Comparison of ENCODE assay signal across 16 cellular contexts in the genomic region with DNA sequence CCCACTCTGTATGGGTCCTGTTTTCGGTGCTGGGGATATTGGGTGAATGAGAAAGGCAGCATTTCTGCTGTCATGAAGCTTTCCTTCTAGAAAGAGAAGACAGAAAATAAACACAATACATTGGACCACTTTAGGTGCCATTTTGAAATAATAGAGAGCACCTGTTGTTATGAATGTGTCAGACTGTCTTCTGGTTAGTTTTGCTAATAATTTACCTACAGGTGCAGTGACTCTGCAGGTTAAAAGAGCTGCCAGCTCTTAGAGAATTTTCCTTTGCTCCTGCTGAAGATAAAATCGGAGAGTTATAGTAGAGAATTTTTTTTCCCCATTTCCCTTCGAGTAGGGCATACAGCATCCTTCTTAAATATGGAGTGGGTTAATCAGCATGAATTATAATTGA. TPM values are rescaled to one million over a fixed set of nuclear protein-coding genes. Genes with fewer than 3 reads are reported as not detected.
DNase-seq lines count a peak whose midpoint lies in the region; ATAC-seq, FAIRE-seq and TF ChIP-seq lines count a peak whose summit lies in the region.
"Had no signal": no experiment of that assay in that cellular context is flagged by ENCODE, and none has a peak within 500 bp of the region (broad histone marks: within the 10 kb centered on the region; RNA-seq: fewer than 3 reads in every experiment).

No MANE protein-coding gene starts in this region.

- H3K9ac ChIP-seq in HepG2 (ENCODE audit: insufficient read depth, low read depth, low read length): no peak overlapping the region

- ATAC-seq in right lobe of liver (peak in 3 of 4 donors; percentile 19 to 50 (median 34)), HepG2 (no peak), foreskin keratinocyte (no peak)
- ATAC-seq: A549 had no signal

- H3K27me3 ChIP-seq in right lobe of liver (no peaks in the 10 kb centered on the region), HepG2 (ENCODE audit: control insufficient read depth in 1 of 2, insufficient read depth in 2 of 2, low read length in 2 of 2) (no peaks in the 10 kb centered on the region), foreskin keratinocyte (no peaks in the 10 kb centered on the region)
- H3K27me3 ChIP-seq: SJCRH30 had no signal

- H3K9me3 ChIP-seq in right lobe of liver (no peaks in the 10 kb centered on the region), HepG2 (ENCODE audit: low read length) (peaks cover 3% of the 10 kb centered on the region; the same call in 1 of the 2 replicates)
- H3K9me3 ChIP-seq: A549, SJCRH30 had no signal

- TF ChIP-seq CTCF in right lobe of liver (IDR thresholded peaks at IDR 0.05): no peak
- TF ChIP-seq CTCF in HepG2 (CRISPR knock-in tag; IDR thresholded peaks at IDR 0.05): no peak
- no peak for TF ChIP-seq CTCF in foreskin keratinocyte (conservative IDR thresholded peaks at IDR 0.05)

- H3K27ac ChIP-seq in right lobe of liver (peak overlapping the region in 1 of 3 donors; percentile 21), HepG2 (ENCODE audit: extremely low read length, insufficient read depth, low read length) (no peak overlapping the region), foreskin keratinocyte (peak overlapping the region; percentile 74)
- H3K27ac ChIP-seq: A549, HL-60, RWPE1, SJCRH30 had no signal

- in situ Hi-C loops in HepG2 (cut with HindIII; ENCODE audit: extremely low pct_ligation_motif_present, low pct_unique_long_range_greater_than_20kb): no loop called here

- no peaks in the 10 kb centered on the region for H4K20me1 ChIP-seq in HepG2 (ENCODE audit: insufficient read depth, low read length)

- H3K4me1 ChIP-seq in right lobe of liver: peaks cover 0 to 24% (median 0%) of the 10 kb centered on the region in 4 donors
- H3K4me1 ChIP-seq in HepG2 (ENCODE audit: insufficient read depth, low read length): peaks cover 22% of the 10 kb centered on the region
- H3K4me1 ChIP-seq in foreskin keratinocyte: peaks cover 22% of the 10 kb centered on the region
- H3K4me1 ChIP-seq: A549, SJCRH30 had no signal

- H2AFZ ChIP-seq in HepG2 (ENCODE audit: low read length): no peak overlapping the region

- intact Hi-C loops in right lobe of liver (cut with DNase I): no loop called here
- intact Hi-C loops in HepG2 (cut with micrococcal nuclease; ENCODE audit: unreplicated experiment): no loop called here

- H3K36me3 ChIP-seq in right lobe of liver (peaks cover 0 to 3% (median 0%) of the 10 kb centered on the region in 4 donors), HepG2 (replicated peaks in 1 of 2; ENCODE audit: control insufficient read depth in 1 of 2, insufficient read depth in 2 of 2, low read length in 2 of 2) (no peaks in the 10 kb centered on the region)
- H3K36me3 ChIP-seq: SJCRH30 had no signal

- POLR2A ChIA-PET in HepG2 (lab: Yijun Ruan, JAX): no interaction called here

- no peak overlapping the region for H3K4me2 ChIP-seq in HepG2 (ENCODE audit: low read depth, low read length)
- H3K4me2 ChIP-seq: A549 had no signal

- no peaks in the 10 kb centered on the region for H3K79me2 ChIP-seq in HepG2 (ENCODE audit: insufficient read depth, low read length)

- no peak for TF ChIP-seq RAD21 in HepG2 (CRISPR knock-in tag; IDR thresholded peaks at IDR 0.05)

- BruUV-seq in HepG2 (replicated peaks; lab: Mats Ljungman, UMichigan): no TSS peak

- no peak for TF ChIP-seq POLR2A in right lobe of liver (IDR thresholded peaks at IDR 0.05)
- no peak for TF ChIP-seq POLR2A in HepG2 (IDR thresholded peaks at IDR 0.05; ENCODE audit: insufficient read depth in 1 of 2, low read depth in 2 of 2, low read length in 2 of 2)
- no peak for TF ChIP-seq POLR2A in GM12891 (IDR thresholded peaks at IDR 0.05; ENCODE audit: low read depth, low read length)

- no peak for TF ChIP-seq EP300 in HepG2 (IDR thresholded peaks at IDR 0.05; ENCODE audit: low read depth in 2 of 2, low read length in 2 of 2)
- no peak for TF ChIP-seq EP300 in HepG2 (CRISPR knock-in tag; IDR thresholded peaks at IDR 0.05; ENCODE audit: borderline replicate concordance)

- CTCF ChIA-PET in HepG2 (lab: Yijun Ruan, JAX; ENCODE audit: low intra/inter-chr PET ratio, low total read pairs): no interaction called here

- DNase-seq in right lobe of liver (no peak), HepG2 (ENCODE audit: low spot score) (no peak), NCI-H526 treated with DMSO at 0.1 percent for 48 hours (lab: John Stamatoyannopoulos, UW) (peak; percentile 75), foreskin keratinocyte (no peak), DMS79 treated with DMSO at 0.1 percent for 48 hours (lab: John Stamatoyannopoulos, UW) (no peak), GM12891 (ENCODE audit: insufficient read length, low spot score) (no peak), activated gamma-delta T cell treated with Interleukin-2 at 50 U/mL for 16 hours (no peak)
- DNase-seq: Calu3, KBM-7, NCI-H1048, NCI-H2081 treated with DMSO at 0.1 percent for 48 hours, OCI-M1, SJCRH30 had no signal

- 58% methylated on average over 3 of the region's 3 CpGs for WGBS in right lobe of liver (ENCODE audit: insufficient coverage, low coverage, low lambda C conversion rate, missing lambda C conversion rate)
- WGBS in HepG2 (ENCODE audit: low lambda C conversion rate): 51% methylated on average over 3 of the region's 3 CpGs

- H3K4me3 ChIP-seq in right lobe of liver: no peak overlapping the region
- H3K4me3 ChIP-seq in HepG2 (replicated peaks in 1 of 3; ENCODE audit: insufficient read depth in 1 of 3, low read depth in 2 of 3, low read length in 3 of 3): no peak overlapping the region
- H3K4me3 ChIP-seq: A549, SJCRH30 had no signal

- FAIRE-seq in HepG2 (lab: Jason Lieb, UNC): no peak
- no peak for FAIRE-seq in GM12891 (lab: Jason Lieb, UNC)
- FAIRE-seq: A549 had no signal

TF ChIP-seq in HepG2, 621 proteins besides CTCF, POLR2A, EP300 and RAD21 (continues in another document):
- no peak for TF ChIP-seq ZNF232 (CRISPR knock-in tag; IDR thresholded peaks at IDR 0.05; ENCODE audit: borderline replicate concordance)
- TF ChIP-seq ETV5 (CRISPR knock-in tag; IDR thresholded peaks at IDR 0.05; ENCODE audit: borderline replicate concordance): no peak
- no peak for TF ChIP-seq RARA (CRISPR knock-in tag; IDR thresholded peaks at IDR 0.05)
- no peak for TF ChIP-seq ZNF776 (CRISPR knock-in tag; IDR thresholded peaks at IDR 0.05)
- TF ChIP-seq, protein P1, sequence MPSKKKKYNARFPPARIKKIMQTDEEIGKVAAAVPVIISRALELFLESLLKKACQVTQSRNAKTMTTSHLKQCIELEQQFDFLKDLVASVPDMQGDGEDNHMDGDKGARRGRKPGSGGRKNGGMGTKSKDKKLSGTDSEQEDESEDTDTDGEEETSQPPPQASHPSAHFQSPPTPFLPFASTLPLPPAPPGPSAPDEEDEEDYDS (CRISPR knock-in tag; IDR thresholded peaks at IDR 0.05): no peak
- TF ChIP-seq SNRNP70 (IDR thresholded peaks at IDR 0.05; ENCODE audit: low read depth, low read length): no peak
- no peak for TF ChIP-seq RARG (CRISPR knock-in tag; IDR thresholded peaks at IDR 0.05; ENCODE audit: low read depth)
- no peak for TF ChIP-seq RORA (CRISPR knock-in tag; IDR thresholded peaks at IDR 0.05)
- TF ChIP-seq TBX2 (CRISPR knock-in tag; IDR thresholded peaks at IDR 0.05; ENCODE audit: borderline replicate concordance): no peak

TF ChIP-seq in GM12891, 5 proteins besides CTCF, POLR2A, EP300 and RAD21:
- TF ChIP-seq SPI1 (IDR thresholded peaks at IDR 0.05; ENCODE audit: low read depth, low read length) (no peak), TAF1 (IDR thresholded peaks at IDR 0.05; ENCODE audit: low read depth, low read length) (no peak), PAX5 (IDR thresholded peaks at IDR 0.05; ENCODE audit: insufficient read depth, low read length, severe bottlenecking) (no peak), POU2F2 (IDR thresholded peaks at IDR 0.05; ENCODE audit: low read depth, low read length) (no peak), POLR2AphosphoS5 (IDR thresholded peaks at IDR 0.05; ENCODE audit: low read depth, low read length) (no peak)

RNA-seq across cellular contexts. Expression of gene GCLC, which starts 21.9 kb away (rescaled TPM):
- total RNA-seq in right lobe of liver (100 to 1,000 TPM in 4 of 6 experiments, 10 to 100 TPM in 2; 56.8 to 140 (median 103) TPM), HepG2 (2016; rRNA removed; fragmentation: Illumina TruSeq; extraction: Trizol) (84.6 and 96.9 TPM in 2 replicates), foreskin keratinocyte (40.2 and 43.1 TPM in 2 replicates)
- 11.5 and 11.6 TPM in 2 replicates for total RNA-seq in HepG2 (2016; cell fraction: cytosol; rRNA removed; fragmentation: Illumina TruSeq; extraction: Trizol; ENCODE audit: low read depth)
- 74.6 and 95.9 TPM in 2 replicates for total RNA-seq in HepG2 (2016; cell fraction: insoluble cytoplasmic fraction; rRNA removed; fragmentation: Illumina TruSeq; extraction: Trizol)
- total RNA-seq in HepG2 (2016; cell fraction: membrane; rRNA removed; fragmentation: Illumina TruSeq; extraction: Trizol): 35.6 and 39.1 TPM in 2 replicates
- 62.3 and 75.3 TPM in 2 replicates for total RNA-seq in HepG2 (2016; cell fraction: nucleus; rRNA removed; fragmentation: Illumina TruSeq; extraction: Trizol)
- polyA plus RNA-seq in HepG2 (2011; rRNA removed) (21.5 and 35.3 TPM in 2 replicates), foreskin keratinocyte (9.9 and 15.5 TPM in 2 replicates)
- 12.9 and 21.5 TPM in 2 replicates for polyA plus RNA-seq in HepG2 (2011; cell fraction: cytosol; rRNA removed)
- polyA plus RNA-seq in HepG2 (2011; cell fraction: nucleus; rRNA removed): 29.1 and 32.0 TPM in 2 replicates
- 66.0 and 93.9 TPM in 2 replicates for polyA plus RNA-seq in HepG2 (2012)
- 3.5 and 3.7 TPM in 2 replicates for polyA plus RNA-seq in HepG2 (2016; cell fraction: cytosol; fragmentation: Illumina TruSeq; extraction: Trizol; ENCODE audit: low read depth)
- polyA plus RNA-seq in HepG2 (2016; cell fraction: insoluble cytoplasmic fraction; fragmentation: Illumina TruSeq; extraction: Trizol; ENCODE audit: low read depth): 80.0 and 80.6 TPM in 2 replicates
- polyA plus RNA-seq in HepG2 (2016; cell fraction: membrane; fragmentation: Illumina TruSeq; extraction: Trizol; ENCODE audit: low read depth): 12.9 and 13.2 TPM in 2 replicates
- polyA plus RNA-seq in HepG2 (2016; cell fraction: nucleus; fragmentation: Illumina TruSeq; extraction: Trizol; ENCODE audit: insufficient read depth, low read depth): 78.5 and 78.7 TPM in 2 replicates
- 29.2 and 35.2 TPM in 2 replicates for polyA minus RNA-seq in HepG2 (2011; rRNA and poly(A)+ RNA removed; ENCODE audit: low replicate concordance)
- 31.5 and 48.1 TPM in 2 replicates for polyA minus RNA-seq in HepG2 (2011; cell fraction: cytosol; rRNA and poly(A)+ RNA removed)
- 101 and 110 TPM in 2 replicates for polyA minus RNA-seq in HepG2 (2011; cell fraction: nucleus; rRNA and poly(A)+ RNA removed)
- polyA plus RNA-seq in GM12891 (2012; ENCODE audit: low read depth, missing spikeins): 4.1 TPM

Comparison
In these comparisons a context has a peak if more than half of its experiments do, and no peak if none do; other contexts are left out.
1. ATAC-seq: peak in right lobe of liver (3 of 4); none in HepG2 (single experiment) and foreskin keratinocyte (single experiment).